11 cellular contexts compared by ENCODE assay signal in genomic region chr4:173525118-173526033, GRCh38. TPM values are rescaled to one million over a fixed set of nuclear protein-coding genes. Genes with fewer than 3 reads are reported as not detected.
DNase-seq lines count a peak whose midpoint lies in the region; ATAC-seq and TF ChIP-seq lines count a peak whose summit lies in the region.
"Had no signal": no experiment of that assay in that cellular context is flagged by ENCODE, and none has a peak within 500 bp of the region (broad histone marks: within the 10 kb centered on the region; RNA-seq: fewer than 3 reads in every experiment).

No MANE protein-coding gene starts in this region.

- H3K27me3 Mint-ChIP-seq in nephron (ENCODE audit: low read depth): peaks cover 98% of the 10 kb centered on the region

- dilution Hi-C loops in mammary epithelial cell (cut with HindIII; ENCODE audit: low sequenced_read_pairs): no loop called here

- DNase-seq in breast epithelium (ENCODE audit: low spot score in 2 of 2) (no peak), mammary epithelial cell (no peak), fibroblast of the aortic adventitia (ENCODE audit: low read depth) (peak; percentile 68), aorta (peak in 1 of 2 donors; percentile 43), HPDE6-E6E7 (ENCODE audit: extremely low spot score) (no peak), SW480 (ENCODE audit: low spot score) (no peak), NCI-H1694 treated with DMSO at 0.1 percent for 48 hours (lab: John Stamatoyannopoulos, UW) (no peak)
- DNase-seq: GDM1, NCI-H345 had no signal

- H3K27ac ChIP-seq in breast epithelium (peak overlapping the region; percentile 22 to 84), mammary epithelial cell (ENCODE audit: insufficient read depth, low read depth, low read length) (no peak overlapping the region), aorta (ENCODE audit: low read depth in 1 of 2, low read length in 2 of 2) (peak overlapping the region; percentile 43 to 61)

- TF ChIP-seq CTCF in breast epithelium (IDR thresholded peaks at IDR 0.05): no peak
- TF ChIP-seq CTCF in mammary epithelial cell (conservative IDR thresholded peaks at IDR 0.05 in 1 of 2, IDR thresholded peaks at IDR 0.05 in 1 of 2; ENCODE audit: extremely low read depth in 1 of 2, insufficient read depth in 1 of 2, low read depth in 1 of 2, low read length in 2 of 2): no peak
- no peak for TF ChIP-seq CTCF in fibroblast of the aortic adventitia (IDR thresholded peaks at IDR 0.05; ENCODE audit: insufficient read depth, low read length)
- no peak for TF ChIP-seq CTCF in nephron (IDR thresholded peaks at IDR 0.05; ENCODE audit: unreplicated experiment in 3 of 3)

- no peaks in the 10 kb centered on the region for H3K36me3 Mint-ChIP-seq in nephron (ENCODE audit: low read depth)

- intact Hi-C loops in breast epithelium (cut with DNase I; ENCODE audit: low total_unique reads) (no loop called here), mammary epithelial cell (cut with micrococcal nuclease) (no loop called here), aorta (cut with DNase I) (loop anchor here in 1 of 2 donors (5.0 kb wide), 1 partner anchor 222 kb away; no protein-coding TSS in a partner anchor)

- whole genome bisulfite sequencing in mammary epithelial cell (ENCODE audit: low coverage, missing lambda C conversion rate): 16% methylated on average over 35 of the region's 49 CpGs
- 33 to 51% methylated on average over 49 of the region's 49 CpGs for WGBS in aorta, 2 donors

- BruUV-seq in mammary epithelial cell (replicated peaks; lab: Mats Ljungman, UMichigan): no TSS peak

- H3K4me1 ChIP-seq in breast epithelium (no peaks in the 10 kb centered on the region), mammary epithelial cell (ENCODE audit: insufficient read depth, low read length) (peaks cover 8% of the 10 kb centered on the region), aorta (ENCODE audit: control insufficient read depth in 1 of 2, insufficient read depth in 2 of 2, low read length in 2 of 2) (no peaks in the 10 kb centered on the region)

- H3K9ac ChIP-seq in mammary epithelial cell (ENCODE audit: insufficient read depth, low read length): no peak overlapping the region

- no peaks in the 10 kb centered on the region for H4K20me1 ChIP-seq in mammary epithelial cell (ENCODE audit: insufficient read depth, low read length)

- H3K4me1 Mint-ChIP-seq in nephron: peaks cover 63% of the 10 kb centered on the region

- peaks cover 7% of the 10 kb centered on the region for H3K9me3 Mint-ChIP-seq in nephron

- H3K27me3 ChIP-seq in breast epithelium (peaks cover 4 to 94% of the 10 kb centered on the region in 2 donors), mammary epithelial cell (ENCODE audit: insufficient read depth, low read length) (peaks cover 70% of the 10 kb centered on the region), aorta (ENCODE audit: control insufficient read depth in 1 of 2, insufficient read depth in 2 of 2, low read length in 1 of 2) (no peaks in the 10 kb centered on the region)

- in situ Hi-C loops in mammary epithelial cell (cut with MboI; ENCODE audit: low sequenced_read_pairs in 2 of 2): no loop called here

- H3K79me2 ChIP-seq in mammary epithelial cell (ENCODE audit: insufficient read depth, low read length): no peaks in the 10 kb centered on the region

- H3K36me3 ChIP-seq in breast epithelium: no peaks in the 10 kb centered on the region
- no peaks in the 10 kb centered on the region for H3K36me3 ChIP-seq in mammary epithelial cell (ENCODE audit: insufficient read depth, low read length)
- no peaks in the 10 kb centered on the region for H3K36me3 ChIP-seq in aorta (ENCODE audit: control insufficient read depth in 1 of 2, insufficient read depth in 2 of 2, low read length in 1 of 2)
- H3K36me3 ChIP-seq: adrenal gland had no signal

- peak overlapping the region; percentile 29 to 75 (median 72) for H3K4me3 Mint-ChIP-seq in nephron

- ATAC-seq in aorta (ENCODE audit: low FRiP score): no peak

- CTCF ChIA-PET in mammary epithelial cell (lab: Charles Lee; ENCODE audit: low non-redundant PET): no interaction called here

- no peak overlapping the region for H2AFZ ChIP-seq in mammary epithelial cell (ENCODE audit: low read depth, low read length)

- TF ChIP-seq POLR2A in breast epithelium (IDR thresholded peaks at IDR 0.05): no peak

- H3K4me3 ChIP-seq in breast epithelium (peak overlapping the region; percentile 55 to 83 (median 59)), mammary epithelial cell (replicated peaks in 1 of 3; ENCODE audit: insufficient read depth in 1 of 3, low read depth in 2 of 3, low read length in 3 of 3) (no peak overlapping the region), fibroblast of the aortic adventitia (ENCODE audit: low read depth, low read length) (peak overlapping the region; percentile 94), aorta (ENCODE audit: low read length in 2 of 2) (peak overlapping the region; percentile 86 to 97)
- H3K4me3 ChIP-seq: adrenal gland had no signal

- H3K27ac Mint-ChIP-seq in nephron: no peak overlapping the region

- H3K4me2 ChIP-seq in mammary epithelial cell (ENCODE audit: insufficient read depth, low read depth, low read length): no peak overlapping the region

- no peaks in the 10 kb centered on the region for H3K9me3 ChIP-seq in breast epithelium
- peaks cover 5% of the 10 kb centered on the region for H3K9me3 ChIP-seq in mammary epithelial cell (replicated peaks; ENCODE audit: insufficient read depth, low read length)
- no peaks in the 10 kb centered on the region for H3K9me3 ChIP-seq in aorta (ENCODE audit: control insufficient read depth, low read length)
- H3K9me3 ChIP-seq: adrenal gland had no signal

RNA-seq across cellular contexts. Expression of gene HAND2, which starts 4.7 kb away (rescaled TPM):
- 10 to 100 TPM; 10.5 to 29.6 (median 12.8) TPM for total RNA-seq in breast epithelium
- total RNA-seq in mammary epithelial cell: not detected
- polyA plus RNA-seq in mammary epithelial cell: not detected
- not detected for polyA minus RNA-seq in mammary epithelial cell
- 31.3 TPM in 2 replicates for total RNA-seq in fibroblast of the aortic adventitia (ENCODE audit: low replicate concordance)
- 10 to 100 TPM in 1 of 2 donors, 1 to 10 TPM in 1; 5.2 to 19.5 TPM for total RNA-seq in aorta
- 10 to 100 TPM; 17.0 to 36.7 TPM for polyA plus RNA-seq in aorta

Comparison
In these comparisons a context has a peak if more than half of its experiments do, and no peak if none do; other contexts are left out.
1. H3K4me3 ChIP-seq: peak in breast epithelium (3 of 3), fibroblast of the aortic adventitia (single experiment) and aorta (2 of 2); none in mammary epithelial cell (0 of 3).
2. RNA of gene HAND2, which starts 4.7 kb away (total RNA-seq): 31.3 TPM in fibroblast of the aortic adventitia, 5.2 to 19.5 TPM in aorta and 10.5 to 29.6 TPM in breast epithelium; not detected in mammary epithelial cell; every median in the first group is over 4 times any median in the second.